Comparison of ENCODE assay signal across 14 cellular contexts in genomic region chr14:22866874-22867273, GRCh38. TPM values are rescaled to one million over a fixed set of nuclear protein-coding genes. Genes with fewer than 3 reads are reported as not detected.
DNase-seq lines count a peak whose midpoint lies in the region; ATAC-seq and TF ChIP-seq lines count a peak whose summit lies in the region.
"Had no signal": no experiment of that assay in that cellular context is flagged by ENCODE, and none has a peak within 500 bp of the region (broad histone marks: within the 10 kb centered on the region; RNA-seq: fewer than 3 reads in every experiment).

No MANE protein-coding gene starts in this region.

- H3K4me1 Mint-ChIP-seq in activated naive CD8-positive, alpha-beta T cell treated with anti-CD3 and anti-CD28 coated beads, Interleukin-2, amount 50 U/mL, for 24 hours: peaks cover 14% of the 10 kb centered on the region
- peaks cover 17% of the 10 kb centered on the region for H3K4me1 Mint-ChIP-seq in activated naive CD8-positive, alpha-beta T cell treated with anti-CD3 and anti-CD28 coated beads for 36 hours
- H3K4me1 Mint-ChIP-seq in endothelial cell (ENCODE audit: unreplicated experiment): peaks cover 17% of the 10 kb centered on the region
- peaks cover 10% of the 10 kb centered on the region for H3K4me1 Mint-ChIP-seq in neural crest cell

- no peak overlapping the region for H3K4me3 Mint-ChIP-seq in activated naive CD8-positive, alpha-beta T cell treated with anti-CD3 and anti-CD28 coated beads, Interleukin-2, amount 50 U/mL, for 24 hours
- H3K4me3 Mint-ChIP-seq in activated naive CD8-positive, alpha-beta T cell treated with anti-CD3 and anti-CD28 coated beads for 36 hours: no peak overlapping the region
- H3K4me3 Mint-ChIP-seq in endothelial cell (ENCODE audit: unreplicated experiment) (peak overlapping the region; percentile 56), neural crest cell (peak overlapping the region; percentile 31)
- H3K4me3 Mint-ChIP-seq: CD14-positive monocyte, HFFc6 had no signal

- TF ChIP-seq CTCF in endothelial cell (IDR thresholded peaks at IDR 0.05; ENCODE audit: unreplicated experiment): no peak
- no peak for TF ChIP-seq CTCF in neural crest cell (conservative IDR thresholded peaks at IDR 0.05)
- TF ChIP-seq CTCF in brain microvascular endothelial cell (IDR thresholded peaks at IDR 0.05; ENCODE audit: low read depth, low read length, missing control alignments): no peak

- H3K36me3 ChIP-seq in SJCRH30: no peaks in the 10 kb centered on the region
- H3K36me3 ChIP-seq in brain microvascular endothelial cell (replicated peaks): no peaks in the 10 kb centered on the region
- H3K36me3 ChIP-seq: HAP-1 had no signal

- ATAC-seq in activated naive CD8-positive, alpha-beta T cell treated with anti-CD3 and anti-CD28 coated beads, Interleukin-2, amount 50 U/mL, for 24 hours: no peak

- in situ Hi-C loops in brain microvascular endothelial cell (cut with HindIII; ENCODE audit: low pct_ligation_motif_present, low sequenced_read_pairs): no loop called here

- H3K4me1 ChIP-seq in SJCRH30: 0 out of 2 replicates have a peak, but pooled peaks cover 4% of the 10 kb centered on the region

- H3K27ac Mint-ChIP-seq in activated naive CD8-positive, alpha-beta T cell treated with anti-CD3 and anti-CD28 coated beads, Interleukin-2, amount 50 U/mL, for 24 hours: peak overlapping the region; percentile 43
- no peak overlapping the region for H3K27ac Mint-ChIP-seq in activated naive CD8-positive, alpha-beta T cell treated with anti-CD3 and anti-CD28 coated beads for 36 hours
- H3K27ac Mint-ChIP-seq in endothelial cell (ENCODE audit: unreplicated experiment): no peak overlapping the region
- no peak overlapping the region for H3K27ac Mint-ChIP-seq in neural crest cell (ENCODE audit: unreplicated experiment)
- H3K27ac Mint-ChIP-seq: CD14-positive monocyte, HFFc6 had no signal

- H3K27ac ChIP-seq in SJCRH30: no peak overlapping the region
- no peak overlapping the region for H3K27ac ChIP-seq in brain microvascular endothelial cell
- H3K27ac ChIP-seq: 22Rv1 had no signal

- no peaks in the 10 kb centered on the region for H3K36me3 Mint-ChIP-seq in activated naive CD8-positive, alpha-beta T cell treated with anti-CD3 and anti-CD28 coated beads, Interleukin-2, amount 50 U/mL, for 24 hours (ENCODE audit: low read depth)
- H3K36me3 Mint-ChIP-seq in activated naive CD8-positive, alpha-beta T cell treated with anti-CD3 and anti-CD28 coated beads for 36 hours: no peaks in the 10 kb centered on the region
- H3K36me3 Mint-ChIP-seq in endothelial cell (ENCODE audit: low read depth, unreplicated experiment): no peaks in the 10 kb centered on the region
- H3K36me3 Mint-ChIP-seq in neural crest cell (ENCODE audit: low read depth): no peaks in the 10 kb centered on the region
- H3K36me3 Mint-ChIP-seq: CD14-positive monocyte had no signal

- no peak overlapping the region for H3K4me3 ChIP-seq in SJCRH30
- no peak overlapping the region for H3K4me3 ChIP-seq in brain microvascular endothelial cell (ENCODE audit: low read depth, low read length)
- H3K4me3 ChIP-seq: HAP-1 had no signal

- no peak for DNase-seq in activated naive CD8-positive, alpha-beta T cell treated with anti-CD3 and anti-CD28 coated beads, Interleukin-2, amount 50 U/mL, for 24 hours
- no peak for DNase-seq in activated naive CD8-positive, alpha-beta T cell treated with anti-CD3 and anti-CD28 coated beads for 36 hours
- DNase-seq in endothelial cell (ENCODE audit: low spot score) (no peak), neural crest cell (ENCODE audit: low read depth, low spot score) (no peak), D341Med (ENCODE audit: low spot score) (no peak), SJCRH30 (no peak), brain microvascular endothelial cell (no peak), cerebellar nuclear complex (lab: John Stamatoyannopoulos, UW) (no peak)
- DNase-seq: GOT3, HFFc6 had no signal

- no peaks in the 10 kb centered on the region for H3K9me3 ChIP-seq in SJCRH30 (replicated peaks)
- H3K9me3 ChIP-seq: HAP-1 had no signal

- no peaks in the 10 kb centered on the region for H3K27me3 ChIP-seq in SJCRH30
- no peaks in the 10 kb centered on the region for H3K27me3 ChIP-seq in brain microvascular endothelial cell (replicated peaks)

- no peaks in the 10 kb centered on the region for H3K9me3 Mint-ChIP-seq in activated naive CD8-positive, alpha-beta T cell treated with anti-CD3 and anti-CD28 coated beads, Interleukin-2, amount 50 U/mL, for 24 hours
- no peaks in the 10 kb centered on the region for H3K9me3 Mint-ChIP-seq in activated naive CD8-positive, alpha-beta T cell treated with anti-CD3 and anti-CD28 coated beads for 36 hours
- H3K9me3 Mint-ChIP-seq in endothelial cell (ENCODE audit: unreplicated experiment): no peaks in the 10 kb centered on the region
- H3K9me3 Mint-ChIP-seq in neural crest cell: no peaks in the 10 kb centered on the region

- H3K27me3 Mint-ChIP-seq in activated naive CD8-positive, alpha-beta T cell treated with anti-CD3 and anti-CD28 coated beads, Interleukin-2, amount 50 U/mL, for 24 hours: peaks cover 4% of the 10 kb centered on the region
- H3K27me3 Mint-ChIP-seq in activated naive CD8-positive, alpha-beta T cell treated with anti-CD3 and anti-CD28 coated beads for 36 hours: peaks cover 2% of the 10 kb centered on the region
- H3K27me3 Mint-ChIP-seq in endothelial cell (ENCODE audit: unreplicated experiment) (peaks cover 2% of the 10 kb centered on the region), neural crest cell (ENCODE audit: low read depth) (no peaks in the 10 kb centered on the region)

RNA-seq across cellular contexts. Expression of gene LRP10, which starts 4.7 kb away (rescaled TPM):
- 10 to 100 TPM; 17.6 to 18.7 TPM for total RNA-seq in activated naive CD8-positive, alpha-beta T cell treated with anti-CD3 and anti-CD28 coated beads for 36 hours
- total RNA-seq in endothelial cell (ENCODE audit: unreplicated experiment): 105 TPM
- 14.3 and 16.3 TPM in 2 replicates for total RNA-seq in neural crest cell
- total RNA-seq in SJCRH30 (2014; rRNA removed; shearing (Covaris generic)): 12.2 and 12.5 TPM in 2 replicates

RNA-seq across cellular contexts. Expression of gene REM2, which starts 16.1 kb away (rescaled TPM):
- total RNA-seq in activated naive CD8-positive, alpha-beta T cell treated with anti-CD3 and anti-CD28 coated beads for 36 hours: under 1 TPM; 0.14 to 0.19 TPM
- total RNA-seq in endothelial cell (ENCODE audit: unreplicated experiment): 0.36 TPM
- 3.0 and 3.6 TPM in 2 replicates for total RNA-seq in neural crest cell
- total RNA-seq in SJCRH30 (2014; rRNA removed; shearing (Covaris generic)): not detected in 2 replicates
- total RNA-seq: A673 had no signal

RNA-seq across cellular contexts. Expression of gene MMP14, which starts 30.5 kb away (rescaled TPM):
- total RNA-seq in activated naive CD8-positive, alpha-beta T cell treated with anti-CD3 and anti-CD28 coated beads for 36 hours: 1 to 10 TPM; 1.1 to 1.8 TPM
- total RNA-seq in endothelial cell (ENCODE audit: unreplicated experiment): 819 TPM
- 63.2 and 68.6 TPM in 2 replicates for total RNA-seq in neural crest cell
- 96.7 and 98.7 TPM in 2 replicates for total RNA-seq in SJCRH30 (2014; rRNA removed; shearing (Covaris generic))

RNA-seq across cellular contexts. Expression of gene MRPL52, which starts 37.2 kb away (rescaled TPM):
- total RNA-seq in activated naive CD8-positive, alpha-beta T cell treated with anti-CD3 and anti-CD28 coated beads for 36 hours: 100 to 1,000 TPM; 154 to 170 TPM
- total RNA-seq in endothelial cell (ENCODE audit: unreplicated experiment) (126 TPM), neural crest cell (117 and 137 TPM in 2 replicates)
- 65.1 and 95.5 TPM in 2 replicates for total RNA-seq in SJCRH30 (2014; rRNA removed; shearing (Covaris generic))

RNA-seq across cellular contexts. Expression of gene SLC7A7, which starts 51.6 kb away (rescaled TPM):
- 1 to 10 TPM in 1 of 2 experiments, under 1 TPM in 1; 0.56 to 1.0 TPM for total RNA-seq in activated naive CD8-positive, alpha-beta T cell treated with anti-CD3 and anti-CD28 coated beads for 36 hours
- total RNA-seq in endothelial cell (ENCODE audit: unreplicated experiment) (15.0 TPM), neural crest cell (0.54 and 0.64 TPM in 2 replicates)
- 46.2 and 47.8 TPM in 2 replicates for total RNA-seq in SJCRH30 (2014; rRNA removed; shearing (Covaris generic))

Comparison
In these comparisons a context has a peak if more than half of its experiments do, and no peak if none do; other contexts are left out.
1. H3K4me3 Mint-ChIP-seq: peak in endothelial cell (single experiment) and neural crest cell (single experiment); none in activated naive CD8-positive, alpha-beta T cell treated with anti-CD3 and anti-CD28 coated beads, Interleukin-2, amount 50 U/mL, for 24 hours (single experiment) and activated naive CD8-positive, alpha-beta T cell treated with anti-CD3 and anti-CD28 coated beads for 36 hours (single experiment).
2. RNA of gene MMP14, which starts 30.5 kb away (total RNA-seq): 819 TPM in endothelial cell (single experiment), 96.7 to 98.7 TPM in SJCRH30 and 63.2 to 68.6 TPM in neural crest cell; 1.1 to 1.8 TPM in activated naive CD8-positive, alpha-beta T cell treated with anti-CD3 and anti-CD28 coated beads for 36 hours; every median in the first group is over 10 times any median in the second.